1 cellular context compared by ENCODE assay signal in the genomic region with DNA sequence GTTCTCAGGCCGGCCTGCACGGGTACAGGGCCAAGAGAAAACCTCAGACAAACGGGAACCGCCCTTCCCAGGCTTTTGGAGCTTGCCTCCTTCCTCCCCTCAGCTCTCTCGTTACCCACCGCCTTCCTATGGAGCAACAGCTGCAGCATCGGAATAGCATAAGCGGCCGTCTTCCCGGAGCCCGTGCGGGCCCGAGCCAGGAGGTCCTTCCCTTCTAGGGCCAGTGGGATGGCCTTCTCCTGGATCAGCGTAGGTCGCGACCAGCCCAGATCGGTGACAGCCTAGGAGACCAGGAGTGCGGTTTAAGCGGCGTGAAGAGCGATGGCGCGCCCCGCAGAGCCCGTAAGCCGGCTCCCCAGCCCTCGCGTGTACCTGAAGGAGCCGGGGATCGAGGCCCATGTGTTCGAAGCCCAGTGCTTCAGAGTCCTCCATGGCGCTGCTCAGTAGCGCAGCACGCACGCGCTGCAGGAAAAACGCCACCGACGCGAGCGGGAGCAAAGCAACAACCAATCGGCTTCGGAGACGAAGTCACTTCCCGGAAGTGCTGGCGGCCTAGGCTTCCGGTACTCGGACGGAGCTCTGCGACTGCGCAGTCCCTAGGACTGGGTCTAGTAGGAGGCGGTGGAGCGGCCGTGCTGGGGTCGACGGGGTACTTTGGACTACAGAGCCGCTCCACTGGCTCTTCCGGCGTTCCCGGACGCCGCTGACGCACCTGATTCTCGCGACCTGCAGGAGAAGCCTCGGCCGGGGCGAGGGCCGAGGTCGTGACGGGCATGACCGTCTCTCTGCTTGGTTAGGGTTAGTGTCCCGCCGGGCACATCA.
TF ChIP-seq lines count a peak whose summit lies in the region.

A gene with protein sequence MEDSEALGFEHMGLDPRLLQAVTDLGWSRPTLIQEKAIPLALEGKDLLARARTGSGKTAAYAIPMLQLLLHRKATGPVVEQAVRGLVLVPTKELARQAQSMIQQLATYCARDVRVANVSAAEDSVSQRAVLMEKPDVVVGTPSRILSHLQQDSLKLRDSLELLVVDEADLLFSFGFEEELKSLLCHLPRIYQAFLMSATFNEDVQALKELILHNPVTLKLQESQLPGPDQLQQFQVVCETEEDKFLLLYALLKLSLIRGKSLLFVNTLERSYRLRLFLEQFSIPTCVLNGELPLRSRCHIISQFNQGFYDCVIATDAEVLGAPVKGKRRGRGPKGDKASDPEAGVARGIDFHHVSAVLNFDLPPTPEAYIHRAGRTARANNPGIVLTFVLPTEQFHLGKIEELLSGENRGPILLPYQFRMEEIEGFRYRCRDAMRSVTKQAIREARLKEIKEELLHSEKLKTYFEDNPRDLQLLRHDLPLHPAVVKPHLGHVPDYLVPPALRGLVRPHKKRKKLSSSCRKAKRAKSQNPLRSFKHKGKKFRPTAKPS (minus strand): TSS at position 445 of the 822 bp plus-strand sequence. CDS start 13 bp downstream, at position 432.

TF ChIP-seq in K562, 482 proteins besides CTCF, POLR2A, EP300 and RAD21 (continued from another document and continues in another):
- TF ChIP-seq, protein P1, sequence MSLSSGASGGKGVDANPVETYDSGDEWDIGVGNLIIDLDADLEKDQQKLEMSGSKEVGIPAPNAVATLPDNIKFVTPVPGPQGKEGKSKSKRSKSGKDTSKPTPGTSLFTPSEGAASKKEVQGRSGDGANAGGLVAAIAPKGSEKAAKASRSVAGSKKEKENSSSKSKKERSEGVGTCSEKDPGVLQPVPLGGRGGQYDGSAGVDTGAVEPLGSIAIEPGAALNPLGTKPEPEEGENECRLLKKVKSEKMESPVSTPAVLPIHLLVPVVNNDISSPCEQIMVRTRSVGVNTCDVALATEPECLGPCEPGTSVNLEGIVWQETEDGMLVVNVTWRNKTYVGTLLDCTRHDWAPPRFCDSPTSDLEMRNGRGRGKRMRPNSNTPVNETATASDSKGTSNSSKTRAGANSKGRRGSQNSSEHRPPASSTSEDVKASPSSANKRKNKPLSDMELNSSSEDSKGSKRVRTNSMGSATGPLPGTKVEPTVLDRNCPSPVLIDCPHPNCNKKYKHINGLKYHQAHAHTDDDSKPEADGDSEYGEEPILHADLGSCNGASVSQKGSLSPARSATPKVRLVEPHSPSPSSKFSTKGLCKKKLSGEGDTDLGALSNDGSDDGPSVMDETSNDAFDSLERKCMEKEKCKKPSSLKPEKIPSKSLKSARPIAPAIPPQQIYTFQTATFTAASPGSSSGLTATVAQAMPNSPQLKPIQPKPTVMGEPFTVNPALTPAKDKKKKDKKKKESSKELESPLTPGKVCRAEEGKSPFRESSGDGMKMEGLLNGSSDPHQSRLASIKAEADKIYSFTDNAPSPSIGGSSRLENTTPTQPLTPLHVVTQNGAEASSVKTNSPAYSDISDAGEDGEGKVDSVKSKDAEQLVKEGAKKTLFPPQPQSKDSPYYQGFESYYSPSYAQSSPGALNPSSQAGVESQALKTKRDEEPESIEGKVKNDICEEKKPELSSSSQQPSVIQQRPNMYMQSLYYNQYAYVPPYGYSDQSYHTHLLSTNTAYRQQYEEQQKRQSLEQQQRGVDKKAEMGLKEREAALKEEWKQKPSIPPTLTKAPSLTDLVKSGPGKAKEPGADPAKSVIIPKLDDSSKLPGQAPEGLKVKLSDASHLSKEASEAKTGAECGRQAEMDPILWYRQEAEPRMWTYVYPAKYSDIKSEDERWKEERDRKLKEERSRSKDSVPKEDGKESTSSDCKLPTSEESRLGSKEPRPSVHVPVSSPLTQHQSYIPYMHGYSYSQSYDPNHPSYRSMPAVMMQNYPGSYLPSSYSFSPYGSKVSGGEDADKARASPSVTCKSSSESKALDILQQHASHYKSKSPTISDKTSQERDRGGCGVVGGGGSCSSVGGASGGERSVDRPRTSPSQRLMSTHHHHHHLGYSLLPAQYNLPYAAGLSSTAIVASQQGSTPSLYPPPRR (CRISPR knock-in tag; IDR thresholded peaks at IDR 0.05; ENCODE audit: borderline replicate concordance) = no peak
- TF ChIP-seq, protein P2, sequence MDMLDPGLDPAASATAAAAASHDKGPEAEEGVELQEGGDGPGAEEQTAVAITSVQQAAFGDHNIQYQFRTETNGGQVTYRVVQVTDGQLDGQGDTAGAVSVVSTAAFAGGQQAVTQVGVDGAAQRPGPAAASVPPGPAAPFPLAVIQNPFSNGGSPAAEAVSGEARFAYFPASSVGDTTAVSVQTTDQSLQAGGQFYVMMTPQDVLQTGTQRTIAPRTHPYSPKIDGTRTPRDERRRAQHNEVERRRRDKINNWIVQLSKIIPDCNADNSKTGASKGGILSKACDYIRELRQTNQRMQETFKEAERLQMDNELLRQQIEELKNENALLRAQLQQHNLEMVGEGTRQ (CRISPR knock-in tag; IDR thresholded peaks at IDR 0.05) = no peak
- TF ChIP-seq SUPT5H (IDR thresholded peaks at IDR 0.05) = peak; percentile 96
- TF ChIP-seq, protein P3, sequence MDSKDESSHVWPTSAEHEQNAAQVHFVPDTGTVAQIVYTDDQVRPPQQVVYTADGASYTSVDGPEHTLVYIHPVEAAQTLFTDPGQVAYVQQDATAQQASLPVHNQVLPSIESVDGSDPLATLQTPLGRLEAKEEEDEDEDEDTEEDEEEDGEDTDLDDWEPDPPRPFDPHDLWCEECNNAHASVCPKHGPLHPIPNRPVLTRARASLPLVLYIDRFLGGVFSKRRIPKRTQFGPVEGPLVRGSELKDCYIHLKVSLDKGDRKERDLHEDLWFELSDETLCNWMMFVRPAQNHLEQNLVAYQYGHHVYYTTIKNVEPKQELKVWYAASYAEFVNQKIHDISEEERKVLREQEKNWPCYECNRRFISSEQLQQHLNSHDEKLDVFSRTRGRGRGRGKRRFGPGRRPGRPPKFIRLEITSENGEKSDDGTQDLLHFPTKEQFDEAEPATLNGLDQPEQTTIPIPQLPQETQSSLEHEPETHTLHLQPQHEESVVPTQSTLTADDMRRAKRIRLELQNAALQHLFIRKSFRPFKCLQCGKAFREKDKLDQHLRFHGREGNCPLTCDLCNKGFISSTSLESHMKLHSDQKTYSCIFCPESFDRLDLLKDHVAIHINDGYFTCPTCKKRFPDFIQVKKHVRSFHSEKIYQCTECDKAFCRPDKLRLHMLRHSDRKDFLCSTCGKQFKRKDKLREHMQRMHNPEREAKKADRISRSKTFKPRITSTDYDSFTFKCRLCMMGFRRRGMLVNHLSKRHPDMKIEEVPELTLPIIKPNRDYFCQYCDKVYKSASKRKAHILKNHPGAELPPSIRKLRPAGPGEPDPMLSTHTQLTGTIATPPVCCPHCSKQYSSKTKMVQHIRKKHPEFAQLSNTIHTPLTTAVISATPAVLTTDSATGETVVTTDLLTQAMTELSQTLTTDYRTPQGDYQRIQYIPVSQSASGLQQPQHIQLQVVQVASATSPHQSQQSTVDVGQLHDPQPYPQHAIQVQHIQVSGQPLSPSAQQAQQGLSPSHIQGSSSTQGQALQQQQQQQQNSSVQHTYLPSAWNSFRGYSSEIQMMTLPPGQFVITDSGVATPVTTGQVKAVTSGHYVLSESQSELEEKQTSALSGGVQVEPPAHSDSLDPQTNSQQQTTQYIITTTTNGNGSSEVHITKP (IDR thresholded peaks at IDR 0.05; ENCODE audit: partially characterized antibody) = peak; percentile 10
- TF ChIP-seq MYC (IDR thresholded peaks at IDR 0.05; ENCODE audit: low read depth, low read length) = peak; percentile 99
- peak; percentile 97 for TF ChIP-seq MYC (CRISPR knock-in tag; IDR thresholded peaks at IDR 0.05; ENCODE audit: borderline replicate concordance, low read depth)
- peak; percentile 92; the same call in 1 of the 2 replicates for TF ChIP-seq POLR2AphosphoS5 (IDR thresholded peaks at IDR 0.05; ENCODE audit: control insufficient read depth, insufficient read depth, low read depth, low read length)
- TF ChIP-seq, protein P4, sequence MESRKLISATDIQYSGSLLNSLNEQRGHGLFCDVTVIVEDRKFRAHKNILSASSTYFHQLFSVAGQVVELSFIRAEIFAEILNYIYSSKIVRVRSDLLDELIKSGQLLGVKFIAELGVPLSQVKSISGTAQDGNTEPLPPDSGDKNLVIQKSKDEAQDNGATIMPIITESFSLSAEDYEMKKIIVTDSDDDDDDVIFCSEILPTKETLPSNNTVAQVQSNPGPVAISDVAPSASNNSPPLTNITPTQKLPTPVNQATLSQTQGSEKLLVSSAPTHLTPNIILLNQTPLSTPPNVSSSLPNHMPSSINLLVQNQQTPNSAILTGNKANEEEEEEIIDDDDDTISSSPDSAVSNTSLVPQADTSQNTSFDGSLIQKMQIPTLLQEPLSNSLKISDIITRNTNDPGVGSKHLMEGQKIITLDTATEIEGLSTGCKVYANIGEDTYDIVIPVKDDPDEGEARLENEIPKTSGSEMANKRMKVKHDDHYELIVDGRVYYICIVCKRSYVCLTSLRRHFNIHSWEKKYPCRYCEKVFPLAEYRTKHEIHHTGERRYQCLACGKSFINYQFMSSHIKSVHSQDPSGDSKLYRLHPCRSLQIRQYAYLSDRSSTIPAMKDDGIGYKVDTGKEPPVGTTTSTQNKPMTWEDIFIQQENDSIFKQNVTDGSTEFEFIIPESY (CRISPR knock-in tag; IDR thresholded peaks at IDR 0.05) = peak; percentile 7; the same call in 1 of the 2 replicates
- no peak for TF ChIP-seq NR3C1 (CRISPR knock-in tag; IDR thresholded peaks at IDR 0.05)
- no peak for TF ChIP-seq RBM17 (IDR thresholded peaks at IDR 0.05; ENCODE audit: borderline replicate concordance, low read depth, low read length)
- no peak for TF ChIP-seq XRCC3 (IDR thresholded peaks at IDR 0.05)
- TF ChIP-seq TAF15 (IDR thresholded peaks at IDR 0.05; ENCODE audit: low read depth, low read length) = no peak
- TF ChIP-seq, protein P5, sequence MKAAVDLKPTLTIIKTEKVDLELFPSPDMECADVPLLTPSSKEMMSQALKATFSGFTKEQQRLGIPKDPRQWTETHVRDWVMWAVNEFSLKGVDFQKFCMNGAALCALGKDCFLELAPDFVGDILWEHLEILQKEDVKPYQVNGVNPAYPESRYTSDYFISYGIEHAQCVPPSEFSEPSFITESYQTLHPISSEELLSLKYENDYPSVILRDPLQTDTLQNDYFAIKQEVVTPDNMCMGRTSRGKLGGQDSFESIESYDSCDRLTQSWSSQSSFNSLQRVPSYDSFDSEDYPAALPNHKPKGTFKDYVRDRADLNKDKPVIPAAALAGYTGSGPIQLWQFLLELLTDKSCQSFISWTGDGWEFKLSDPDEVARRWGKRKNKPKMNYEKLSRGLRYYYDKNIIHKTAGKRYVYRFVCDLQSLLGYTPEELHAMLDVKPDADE (conservative IDR thresholded peaks at IDR 0.05; ENCODE audit: control insufficient read depth, low read depth, low read length) = peak; percentile 71; the same call in 1 of the 2 replicates
- TF ChIP-seq NFE2 (IDR thresholded peaks at IDR 0.05; ENCODE audit: low read depth) = no peak
- TF ChIP-seq RBFOX2 (IDR thresholded peaks at IDR 0.05; ENCODE audit: low read depth, low read length) = peak; percentile 98
- TF ChIP-seq TCF3 (CRISPR knock-in tag; IDR thresholded peaks at IDR 0.05) = no peak
- 0 out of 2 replicates have a peak, but pooled peaks have one; percentile 2 for TF ChIP-seq ZNF232 (CRISPR knock-in tag; IDR thresholded peaks at IDR 0.05)
- TF ChIP-seq, protein P6, sequence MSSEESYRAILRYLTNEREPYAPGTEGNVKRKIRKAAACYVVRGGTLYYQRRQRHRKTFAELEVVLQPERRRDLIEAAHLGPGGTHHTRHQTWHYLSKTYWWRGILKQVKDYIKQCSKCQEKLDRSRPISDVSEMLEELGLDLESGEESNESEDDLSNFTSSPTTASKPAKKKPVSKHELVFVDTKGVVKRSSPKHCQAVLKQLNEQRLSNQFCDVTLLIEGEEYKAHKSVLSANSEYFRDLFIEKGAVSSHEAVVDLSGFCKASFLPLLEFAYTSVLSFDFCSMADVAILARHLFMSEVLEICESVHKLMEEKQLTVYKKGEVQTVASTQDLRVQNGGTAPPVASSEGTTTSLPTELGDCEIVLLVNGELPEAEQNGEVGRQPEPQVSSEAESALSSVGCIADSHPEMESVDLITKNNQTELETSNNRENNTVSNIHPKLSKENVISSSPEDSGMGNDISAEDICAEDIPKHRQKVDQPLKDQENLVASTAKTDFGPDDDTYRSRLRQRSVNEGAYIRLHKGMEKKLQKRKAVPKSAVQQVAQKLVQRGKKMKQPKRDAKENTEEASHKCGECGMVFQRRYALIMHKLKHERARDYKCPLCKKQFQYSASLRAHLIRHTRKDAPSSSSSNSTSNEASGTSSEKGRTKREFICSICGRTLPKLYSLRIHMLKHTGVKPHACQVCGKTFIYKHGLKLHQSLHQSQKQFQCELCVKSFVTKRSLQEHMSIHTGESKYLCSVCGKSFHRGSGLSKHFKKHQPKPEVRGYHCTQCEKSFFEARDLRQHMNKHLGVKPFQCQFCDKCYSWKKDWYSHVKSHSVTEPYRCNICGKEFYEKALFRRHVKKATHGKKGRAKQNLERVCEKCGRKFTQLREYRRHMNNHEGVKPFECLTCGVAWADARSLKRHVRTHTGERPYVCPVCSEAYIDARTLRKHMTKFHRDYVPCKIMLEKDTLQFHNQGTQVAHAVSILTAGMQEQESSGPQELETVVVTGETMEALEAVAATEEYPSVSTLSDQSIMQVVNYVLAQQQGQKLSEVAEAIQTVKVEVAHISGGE (CRISPR knock-in tag; IDR thresholded peaks at IDR 0.05) = peak in 1 of 3 experiments; percentile 79; a peak in 2 of 6 replicates
- TF ChIP-seq CEBPB (tag; IDR thresholded peaks at IDR 0.05) = no peak
- peak; percentile 70; the same call in 1 of the 2 replicates for TF ChIP-seq ETV1 (tag; conservative IDR thresholded peaks at IDR 0.05; ENCODE audit: low read depth)
- TF ChIP-seq ATF1 (CRISPR knock-in tag; IDR thresholded peaks at IDR 0.05) = no peak
- peak; percentile 91 for TF ChIP-seq ATF1 (tag; IDR thresholded peaks at IDR 0.05)
- peak; percentile 97; the same call in 1 of the 2 replicates for TF ChIP-seq CC2D1A (IDR thresholded peaks at IDR 0.05)
- TF ChIP-seq, protein P7, sequence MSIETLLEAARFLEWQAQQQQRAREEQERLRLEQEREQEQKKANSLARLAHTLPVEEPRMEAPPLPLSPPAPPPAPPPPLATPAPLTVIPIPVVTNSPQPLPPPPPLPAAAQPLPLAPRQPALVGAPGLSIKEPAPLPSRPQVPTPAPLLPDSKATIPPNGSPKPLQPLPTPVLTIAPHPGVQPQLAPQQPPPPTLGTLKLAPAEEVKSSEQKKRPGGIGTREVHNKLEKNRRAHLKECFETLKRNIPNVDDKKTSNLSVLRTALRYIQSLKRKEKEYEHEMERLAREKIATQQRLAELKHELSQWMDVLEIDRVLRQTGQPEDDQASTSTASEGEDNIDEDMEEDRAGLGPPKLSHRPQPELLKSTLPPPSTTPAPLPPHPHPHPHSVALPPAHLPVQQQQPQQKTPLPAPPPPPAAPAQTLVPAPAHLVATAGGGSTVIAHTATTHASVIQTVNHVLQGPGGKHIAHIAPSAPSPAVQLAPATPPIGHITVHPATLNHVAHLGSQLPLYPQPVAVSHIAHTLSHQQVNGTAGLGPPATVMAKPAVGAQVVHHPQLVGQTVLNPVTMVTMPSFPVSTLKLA (conservative IDR thresholded peaks at IDR 0.05) = peak; percentile 86 to 93
- TF ChIP-seq SMAD1 (IDR thresholded peaks at IDR 0.05; ENCODE audit: low read depth, low read length, partially characterized antibody) = peak; percentile 54
- TF ChIP-seq KLF1 (tag; IDR thresholded peaks at IDR 0.05) = peak; percentile 38; the same call in 1 of the 2 replicates
